In the genomic region with DNA sequence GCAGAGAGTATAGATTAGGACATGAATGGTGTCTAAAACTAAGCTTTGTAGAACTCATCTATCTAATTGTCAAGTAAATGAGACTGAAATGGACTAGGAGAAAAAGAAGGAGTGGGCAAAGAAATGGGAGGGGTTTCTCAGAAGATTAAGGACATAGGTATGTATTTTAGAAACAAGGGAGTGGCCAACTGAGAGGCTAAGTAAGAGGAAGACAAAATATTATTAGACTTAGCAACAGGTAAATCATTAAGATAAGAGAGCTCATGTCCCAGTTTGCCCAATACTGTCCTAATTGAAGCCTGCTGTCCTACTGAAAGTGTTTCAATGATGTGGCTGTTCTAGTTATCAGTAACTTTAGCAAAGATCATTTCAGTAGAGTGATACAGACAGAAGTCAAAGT, we compare ENCODE assay signal across 16 cellular contexts.
DNase-seq lines count a peak whose midpoint lies in the region; ATAC-seq, FAIRE-seq and TF ChIP-seq lines count a peak whose summit lies in the region.
"Had no signal": no experiment of that assay in that cellular context is flagged by ENCODE, and none has a peak within 500 bp of the region (broad histone marks: within the 10 kb centered on the region; RNA-seq: fewer than 3 reads in every experiment).

No MANE protein-coding gene starts in this region.

- no peak for TF ChIP-seq POLR2A in GM12878 (IDR thresholded peaks at IDR 0.05; ENCODE audit: low read depth, low read length)

- H3K9me3 Mint-ChIP-seq in MCF 10A (ENCODE audit: unreplicated experiment) (no peaks in the 10 kb centered on the region), type B pancreatic cell (peaks cover 10% of the 10 kb centered on the region)
- H3K9me3 Mint-ChIP-seq: CD14-positive monocyte; CD8-positive, alpha-beta T cell; GM23338 had no signal

- ATAC-seq in GM12878, result peak; percentile 29; the same call in 2 of the 3 replicates
- ATAC-seq: CD8-positive, alpha-beta T cell had no signal

- no peaks in the 10 kb centered on the region for H3K79me2 ChIP-seq in mammary epithelial cell (ENCODE audit: insufficient read depth, low read length)
- no peaks in the 10 kb centered on the region for H3K79me2 ChIP-seq in GM12878 (ENCODE audit: control insufficient read depth, insufficient read depth, low read length)
- no peaks in the 10 kb centered on the region for H3K79me2 ChIP-seq in mesendoderm (ENCODE audit: control insufficient read depth, insufficient read depth, low read length)

- no peaks in the 10 kb centered on the region for H3K79me1 ChIP-seq in mesendoderm (ENCODE audit: low read length)

- H2BK15ac ChIP-seq in mesendoderm (replicated peaks; ENCODE audit: low read depth), result no peak overlapping the region

- BruUV-seq in mammary epithelial cell (replicated peaks; lab: Mats Ljungman, UMichigan), result no TSS peak
- BruUV-seq in MCF 10A (replicated peaks; lab: Mats Ljungman, UMichigan), result no TSS peak
- no TSS peak for BruUV-seq in GM12878 (replicated peaks; lab: Mats Ljungman, UMichigan)

- H2AFZ ChIP-seq in mammary epithelial cell (ENCODE audit: low read depth, low read length) (no peak overlapping the region), GM12878 (ENCODE audit: control insufficient read depth, low read depth, low read length) (no peak overlapping the region)
- H2AFZ ChIP-seq: GM23338 had no signal

- H3K4me1 ChIP-seq in mammary epithelial cell (ENCODE audit: insufficient read depth, low read length) (peaks cover 6% of the 10 kb centered on the region), GM12878 (ENCODE audit: control insufficient read depth, insufficient read depth, low read length) (no peaks in the 10 kb centered on the region), mesendoderm (ENCODE audit: control insufficient read depth, low read depth, low read length) (no peaks in the 10 kb centered on the region)

- H3K27me3 ChIP-seq in mammary epithelial cell (ENCODE audit: insufficient read depth, low read length) (no peaks in the 10 kb centered on the region), GM12878 (replicated peaks in 1 of 2; ENCODE audit: control insufficient read depth in 2 of 2, insufficient read depth in 2 of 2, low read length in 1 of 2) (no peaks in the 10 kb centered on the region), mesendoderm (ENCODE audit: insufficient read depth, low read length, poor library complexity) (no peaks in the 10 kb centered on the region), WERI-Rb-1 (ENCODE audit: insufficient read depth, low read depth, severe bottlenecking) (peaks cover 4% of the 10 kb centered on the region)

- no peaks in the 10 kb centered on the region for H4K20me1 ChIP-seq in mammary epithelial cell (ENCODE audit: insufficient read depth, low read length)
- no peaks in the 10 kb centered on the region for H4K20me1 ChIP-seq in GM12878 (ENCODE audit: control insufficient read depth, insufficient read depth)

- no peak overlapping the region for H3K18ac ChIP-seq in mesendoderm (ENCODE audit: low read length)

- no peak overlapping the region for H4K5ac ChIP-seq in mesendoderm (ENCODE audit: low read length)

- TF ChIP-seq RAD21 in GM12878 (IDR thresholded peaks at IDR 0.05; ENCODE audit: insufficient read depth, low read depth, low read length), result no peak

- dilution Hi-C loops in mammary epithelial cell (cut with HindIII; ENCODE audit: low sequenced_read_pairs), result no loop called here

- no peak for FAIRE-seq in GM12878 (lab: Jason Lieb, UNC)
- FAIRE-seq: GM18507 had no signal

- H3K4me2 ChIP-seq in mammary epithelial cell (ENCODE audit: insufficient read depth, low read depth, low read length) (no peak overlapping the region), GM12878 (ENCODE audit: control insufficient read depth, insufficient read depth) (no peak overlapping the region), mesendoderm (ENCODE audit: low read length) (no peak overlapping the region)
- H3K4me2 ChIP-seq: GM23338 had no signal

- RAD21 ChIA-PET in GM12878 (lab: Charles Lee; ENCODE audit: unreplicated experiment), result no interaction called here

- no peaks in the 10 kb centered on the region for H3K9me3 ChIP-seq in mammary epithelial cell (replicated peaks; ENCODE audit: insufficient read depth, low read length)
- H3K9me3 ChIP-seq in GM12878 (replicated peaks; ENCODE audit: control insufficient read depth, insufficient read depth, low read length), result no peaks in the 10 kb centered on the region
- H3K9me3 ChIP-seq in WERI-Rb-1 (ENCODE audit: severe bottlenecking), result no peaks in the 10 kb centered on the region

- DNase-seq in mammary epithelial cell (peak; percentile 13), MCF 10A (ENCODE audit: unreplicated experiment) (no peak), GM12878 (ENCODE audit: low read depth, low spot score) (no peak), kidney tubule cell (ENCODE audit: low spot score) (peak; percentile 59), type B pancreatic cell (ENCODE audit: extremely low spot score, unreplicated experiment) (no peak), NCI-H774 (lab: John Stamatoyannopoulos, UW) (no peak), mesendoderm (no peak), WERI-Rb-1 (no peak)
- DNase-seq: CD8-positive, alpha-beta T cell; COR-L47; DMS53; H7 had no signal

- no peak overlapping the region for H3K4ac ChIP-seq in mesendoderm (ENCODE audit: low read depth, low read length)

- H3K4me1 Mint-ChIP-seq in MCF 10A (ENCODE audit: insufficient read depth, unreplicated experiment) (peaks cover 9% of the 10 kb centered on the region), type B pancreatic cell (ENCODE audit: unreplicated experiment) (no peaks in the 10 kb centered on the region)
- H3K4me1 Mint-ChIP-seq: CD14-positive monocyte had no signal

- H3K27ac ChIP-seq in mammary epithelial cell (ENCODE audit: insufficient read depth, low read depth, low read length) (peak overlapping the region; percentile 9), GM12878 (ENCODE audit: control insufficient read depth, insufficient read depth) (no peak overlapping the region), mesendoderm (ENCODE audit: low read depth, low read length) (no peak overlapping the region), WERI-Rb-1 (no peak overlapping the region)
- H3K27ac ChIP-seq: 22Rv1 had no signal

- no peak overlapping the region for H3K56ac ChIP-seq in mesendoderm (ENCODE audit: low read length)

- H3K36me3 Mint-ChIP-seq in MCF 10A (ENCODE audit: insufficient read depth, unreplicated experiment) (no peaks in the 10 kb centered on the region), type B pancreatic cell (no peaks in the 10 kb centered on the region)
- H3K36me3 Mint-ChIP-seq: CD14-positive monocyte; CD8-positive, alpha-beta T cell had no signal

- CTCF ChIA-PET in mammary epithelial cell (lab: Charles Lee; ENCODE audit: low non-redundant PET), result no interaction called here
- CTCF ChIA-PET in MCF 10A (lab: Yijun Ruan, JAX), result no interaction called here
- CTCF ChIA-PET in GM12878 (lab: Yijun Ruan, JAX), result no interaction called here

- H2BK5ac ChIP-seq in mesendoderm (ENCODE audit: low read length), result no peak overlapping the region

- no peaks in the 10 kb centered on the region for H3K36me3 ChIP-seq in mammary epithelial cell (ENCODE audit: insufficient read depth, low read length)
- H3K36me3 ChIP-seq in GM12878 (ENCODE audit: control insufficient read depth in 2 of 2, insufficient read depth in 2 of 2, low read length in 1 of 2), result no peaks in the 10 kb centered on the region
- no peaks in the 10 kb centered on the region for H3K36me3 ChIP-seq in mesendoderm (ENCODE audit: control insufficient read depth, insufficient read depth, low read length)
- no peaks in the 10 kb centered on the region for H3K36me3 ChIP-seq in WERI-Rb-1

- no peak overlapping the region for H4K8ac ChIP-seq in mesendoderm (ENCODE audit: low read depth, low read length)

- no peak for TF ChIP-seq EP300 in GM12878 (IDR thresholded peaks at IDR 0.05; ENCODE audit: borderline replicate concordance in 1 of 2, control insufficient read depth in 1 of 2, low read depth in 2 of 2, low read length in 2 of 2)

- TF ChIP-seq CTCF in mammary epithelial cell (conservative IDR thresholded peaks at IDR 0.05 in 1 of 2, IDR thresholded peaks at IDR 0.05 in 1 of 2; ENCODE audit: extremely low read depth in 1 of 2, insufficient read depth in 1 of 2, low read depth in 1 of 2, low read length in 2 of 2) (no peak), MCF 10A (IDR thresholded peaks at IDR 0.05; ENCODE audit: unreplicated experiment) (no peak), GM12878 (IDR thresholded peaks at IDR 0.05 in 2 of 3, conservative IDR thresholded peaks at IDR 0.05 in 1 of 3; ENCODE audit: control insufficient read depth in 2 of 3, extremely low read depth in 1 of 3, insufficient read depth in 1 of 3, low read depth in 3 of 3, low read length in 3 of 3) (no peak), type B pancreatic cell (conservative IDR thresholded peaks at IDR 0.05) (no peak), WERI-Rb-1 (IDR thresholded peaks at IDR 0.05; ENCODE audit: low read depth, low read length) (no peak)

- H3K9ac ChIP-seq in mammary epithelial cell (ENCODE audit: insufficient read depth, low read length), result no peak overlapping the region
- H3K9ac ChIP-seq in GM12878 (ENCODE audit: control insufficient read depth, insufficient read depth, low read length), result no peak overlapping the region
- H3K9ac ChIP-seq in mesendoderm (ENCODE audit: low read length), result no peak overlapping the region

- no peak overlapping the region for H2AK5ac ChIP-seq in mesendoderm (ENCODE audit: low read length)

- no peak overlapping the region for H2BK120ac ChIP-seq in mesendoderm (ENCODE audit: low read depth, low read length)

- H3K23ac ChIP-seq in mesendoderm (ENCODE audit: low read length), result no peak overlapping the region

- SMC1A ChIA-PET in GM12878 (lab: Charles Lee; ENCODE audit: uncharacterized antibody, unreplicated experiment), result interaction anchor here (0.6 to 1.6 kb wide), 4 partner anchors 8 to 108 kb away, joined by 3 to 6 read pairs (median 4); no protein-coding TSS in a partner anchor

- H3K4me3 ChIP-seq in mammary epithelial cell (replicated peaks in 1 of 3; ENCODE audit: insufficient read depth in 1 of 3, low read depth in 2 of 3, low read length in 3 of 3) (no peak overlapping the region), GM12878 (no peak overlapping the region), mesendoderm (ENCODE audit: low read length) (no peak overlapping the region), WERI-Rb-1 (ENCODE audit: low read depth, low read length) (no peak overlapping the region)
- H3K4me3 ChIP-seq: GM23338 had no signal

- intact Hi-C loops in mammary epithelial cell (cut with micrococcal nuclease) (loop anchor here (10.0 kb wide), 1 partner anchor 586 kb away; no protein-coding TSS in a partner anchor), MCF 10A (cut with micrococcal nuclease) (no loop called here), GM12878 (cut with micrococcal nuclease; ENCODE audit: unreplicated experiment) (no loop called here)

- H3K4me3 Mint-ChIP-seq in MCF 10A (ENCODE audit: unreplicated experiment), result no peak overlapping the region
- H3K4me3 Mint-ChIP-seq in type B pancreatic cell, result no peak overlapping the region
- H3K4me3 Mint-ChIP-seq: CD14-positive monocyte; CD8-positive, alpha-beta T cell; GM23338 had no signal

- in situ Hi-C loops in mammary epithelial cell (cut with MboI; ENCODE audit: low sequenced_read_pairs in 2 of 2), result no loop called here
- in situ Hi-C loops in GM12878 (cut with MboI), result no loop called here

- POLR2A ChIA-PET in MCF 10A (lab: Yijun Ruan, JAX) (interaction anchor here (1.0 to 1.6 kb wide), 3 partner anchors 9 to 34 kb away, joined by 3 to 4 read pairs (median 3); no protein-coding TSS in a partner anchor), GM12878 (lab: Charles Lee) (interaction anchor here (1.5 kb wide), 1 partner anchor 20 kb away, joined by 4 read pairs; no protein-coding TSS in a partner anchor)

- H3K27ac Mint-ChIP-seq in MCF 10A (ENCODE audit: low read depth, unreplicated experiment) (no peak overlapping the region), type B pancreatic cell (peak overlapping the region; percentile 85)
- H3K27ac Mint-ChIP-seq: CD14-positive monocyte; CD8-positive, alpha-beta T cell; GM23338 had no signal

- H3K27me3 Mint-ChIP-seq in MCF 10A (ENCODE audit: insufficient read depth, unreplicated experiment), result no peaks in the 10 kb centered on the region
- no peaks in the 10 kb centered on the region for H3K27me3 Mint-ChIP-seq in type B pancreatic cell

Comparison
In these comparisons a context has a peak if more than half of its experiments do, and no peak if none do; other contexts are left out.
1. DNase-seq: peak in mammary epithelial cell (single experiment) and kidney tubule cell (single experiment); none in MCF 10A (single experiment), GM12878 (single experiment), type B pancreatic cell (single experiment), NCI-H774 (single experiment), mesendoderm (single experiment) and WERI-Rb-1 (single experiment).